Comparison of ENCODE assay signal across 9 cellular contexts in genomic region chr17:57107498-57108101, GRCh38. TPM values are rescaled to one million over a fixed set of nuclear protein-coding genes. Genes with fewer than 3 reads are reported as not detected.
DNase-seq lines count a peak whose midpoint lies in the region; ATAC-seq and TF ChIP-seq lines count a peak whose summit lies in the region.
"Had no signal": no experiment of that assay in that cellular context is flagged by ENCODE, and none has a peak within 500 bp of the region (broad histone marks: within the 10 kb centered on the region; RNA-seq: fewer than 3 reads in every experiment).

No MANE protein-coding gene starts in this region.

- no peak overlapping the region for H3K4me3 ChIP-seq in HEK293 (ENCODE audit: low read depth, low read length)
- H3K4me3 ChIP-seq in gastrocnemius medialis = no peak overlapping the region

- TF ChIP-seq CTCF in HEK293 (tag by site-specific recombination; IDR thresholded peaks at IDR 0.05) (no peak), gastrocnemius medialis (IDR thresholded peaks at IDR 0.05 in 4 of 5, conservative IDR thresholded peaks at IDR 0.05 in 1 of 5) (no peak)

- DNase-seq in NCI-H510A (lab: John Stamatoyannopoulos, UW) = peak; percentile 66
- no peak for DNase-seq in gastrocnemius medialis
- DNase-seq: erythroblast, natural killer cell had no signal

- H3K9me3 ChIP-seq in HEK293 (ENCODE audit: control insufficient read depth, insufficient read depth, low read depth, low read length) (no peaks in the 10 kb centered on the region), gastrocnemius medialis (no peaks in the 10 kb centered on the region)

- ATAC-seq in esophagus mucosa (peak; percentile 95), gastrocnemius medialis (no peak), HG03457 (IDR thresholded peaks at IDR 0.05; ENCODE audit: unreplicated experiment) (no peak), HG03442 (IDR thresholded peaks at IDR 0.05; ENCODE audit: unreplicated experiment) (no peak), HG02870 (IDR thresholded peaks at IDR 0.05; ENCODE audit: unreplicated experiment) (no peak)
- ATAC-seq: natural killer cell had no signal

- no peaks in the 10 kb centered on the region for H3K27me3 ChIP-seq in gastrocnemius medialis

- TF ChIP-seq POLR2A in gastrocnemius medialis (IDR thresholded peaks at IDR 0.05) = no peak

- CTCF ChIA-PET in HEK293 (lab: Yijun Ruan, JAX) = interaction anchor here (0.6 to 2.3 kb wide), 11 partner anchors 12 to 676 kb away, joined by 3 to 9 read pairs (median 3); partner anchors contain the start of gene AKAP1

- POLR2A ChIA-PET in HEK293 (lab: Yijun Ruan, JAX) = interaction anchor here (0.6 kb wide), 2 partner anchors 13 to 149 kb away, joined by 4 to 8 read pairs; partner anchors contain the start of gene MSI2

- in situ Hi-C loops in gastrocnemius medialis (cut with MboI; ENCODE audit: low sequenced_read_pairs in 4 of 4) = loop anchor here in 1 of 4 donors (25.0 kb wide), 1 partner anchor 1005 kb away; no protein-coding TSS in a partner anchor

- H3K27ac ChIP-seq in HEK293 (ENCODE audit: extremely low read depth, low read depth, low read length) (peak overlapping the region; percentile 28), gastrocnemius medialis (peak overlapping the region; percentile 93 to 99 (median 95))

- intact Hi-C loops in gastrocnemius medialis (cut with DNase I; ENCODE audit: low total_unique reads) = loop anchor here (2.0 to 10.0 kb wide), 6 partner anchors 23 to 975 kb away; partner anchors contain the start of genes AKAP1, C17orf67, DGKE and DYNLL2

- H3K36me3 ChIP-seq in HEK293 (ENCODE audit: control insufficient read depth in 2 of 2, insufficient read depth in 1 of 2, low read length in 2 of 2) = peaks cover 0 to 38% of the 10 kb centered on the region in 2 experiments; a peak in 2 of 3 replicates
- H3K36me3 ChIP-seq in gastrocnemius medialis = peaks cover 0 to 6% of the 10 kb centered on the region in 2 donors

- H3K4me1 ChIP-seq in HEK293 (ENCODE audit: control insufficient read depth, insufficient read depth, low read length) (peaks cover 24% of the 10 kb centered on the region), gastrocnemius medialis (peaks cover 59 to 73% of the 10 kb centered on the region in 2 donors)

TF ChIP-seq in HEK293, 187 proteins besides CTCF, POLR2A, EP300 and RAD21 (continues in another document):
- no peak for TF ChIP-seq ZNF585B (tag by site-specific recombination; IDR thresholded peaks at IDR 0.05)
- 0 out of 2 replicates have a peak, but pooled peaks have one; percentile 34 for TF ChIP-seq KLF10 (tag by site-specific recombination; IDR thresholded peaks at IDR 0.05)
- no peak for TF ChIP-seq ZNF169 (tag by site-specific recombination; IDR thresholded peaks at IDR 0.05)
- TF ChIP-seq ZNF629 (tag by site-specific recombination; IDR thresholded peaks at IDR 0.05) = peak; percentile 9; the same call in 1 of the 2 replicates
- TF ChIP-seq ZBTB8A (tag by site-specific recombination; IDR thresholded peaks at IDR 0.05) = 0 out of 2 replicates have a peak, but pooled peaks have one; percentile 37
- peak; percentile 74; the same call in 1 of the 2 replicates for TF ChIP-seq KLF17 (tag by site-specific recombination; IDR thresholded peaks at IDR 0.05)
- TF ChIP-seq ZNF223 (tag by site-specific recombination; IDR thresholded peaks at IDR 0.05) = no peak
- TF ChIP-seq GLIS2 (tag by site-specific recombination; IDR thresholded peaks at IDR 0.05) = peak; percentile 50; the same call in 1 of the 2 replicates
- TF ChIP-seq, protein P1, sequence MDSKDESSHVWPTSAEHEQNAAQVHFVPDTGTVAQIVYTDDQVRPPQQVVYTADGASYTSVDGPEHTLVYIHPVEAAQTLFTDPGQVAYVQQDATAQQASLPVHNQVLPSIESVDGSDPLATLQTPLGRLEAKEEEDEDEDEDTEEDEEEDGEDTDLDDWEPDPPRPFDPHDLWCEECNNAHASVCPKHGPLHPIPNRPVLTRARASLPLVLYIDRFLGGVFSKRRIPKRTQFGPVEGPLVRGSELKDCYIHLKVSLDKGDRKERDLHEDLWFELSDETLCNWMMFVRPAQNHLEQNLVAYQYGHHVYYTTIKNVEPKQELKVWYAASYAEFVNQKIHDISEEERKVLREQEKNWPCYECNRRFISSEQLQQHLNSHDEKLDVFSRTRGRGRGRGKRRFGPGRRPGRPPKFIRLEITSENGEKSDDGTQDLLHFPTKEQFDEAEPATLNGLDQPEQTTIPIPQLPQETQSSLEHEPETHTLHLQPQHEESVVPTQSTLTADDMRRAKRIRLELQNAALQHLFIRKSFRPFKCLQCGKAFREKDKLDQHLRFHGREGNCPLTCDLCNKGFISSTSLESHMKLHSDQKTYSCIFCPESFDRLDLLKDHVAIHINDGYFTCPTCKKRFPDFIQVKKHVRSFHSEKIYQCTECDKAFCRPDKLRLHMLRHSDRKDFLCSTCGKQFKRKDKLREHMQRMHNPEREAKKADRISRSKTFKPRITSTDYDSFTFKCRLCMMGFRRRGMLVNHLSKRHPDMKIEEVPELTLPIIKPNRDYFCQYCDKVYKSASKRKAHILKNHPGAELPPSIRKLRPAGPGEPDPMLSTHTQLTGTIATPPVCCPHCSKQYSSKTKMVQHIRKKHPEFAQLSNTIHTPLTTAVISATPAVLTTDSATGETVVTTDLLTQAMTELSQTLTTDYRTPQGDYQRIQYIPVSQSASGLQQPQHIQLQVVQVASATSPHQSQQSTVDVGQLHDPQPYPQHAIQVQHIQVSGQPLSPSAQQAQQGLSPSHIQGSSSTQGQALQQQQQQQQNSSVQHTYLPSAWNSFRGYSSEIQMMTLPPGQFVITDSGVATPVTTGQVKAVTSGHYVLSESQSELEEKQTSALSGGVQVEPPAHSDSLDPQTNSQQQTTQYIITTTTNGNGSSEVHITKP (tag by site-specific recombination; IDR thresholded peaks at IDR 0.05) = 0 out of 2 replicates have a peak, but pooled peaks have one; percentile 53
- TF ChIP-seq ZSCAN4 (tag by site-specific recombination; IDR thresholded peaks at IDR 0.05) = 0 out of 2 replicates have a peak, but pooled peaks have one; percentile 11
- TF ChIP-seq ZFP37 (tag by site-specific recombination; IDR thresholded peaks at IDR 0.05) = no peak
- peak; percentile 68 for TF ChIP-seq ZFHX2 (tag by site-specific recombination; conservative IDR thresholded peaks at IDR 0.05)
- TF ChIP-seq ZNF341 (tag by site-specific recombination; IDR thresholded peaks at IDR 0.05; ENCODE audit: low read depth) = 0 out of 2 replicates have a peak, but pooled peaks have one; percentile 12
- TF ChIP-seq, protein P2, sequence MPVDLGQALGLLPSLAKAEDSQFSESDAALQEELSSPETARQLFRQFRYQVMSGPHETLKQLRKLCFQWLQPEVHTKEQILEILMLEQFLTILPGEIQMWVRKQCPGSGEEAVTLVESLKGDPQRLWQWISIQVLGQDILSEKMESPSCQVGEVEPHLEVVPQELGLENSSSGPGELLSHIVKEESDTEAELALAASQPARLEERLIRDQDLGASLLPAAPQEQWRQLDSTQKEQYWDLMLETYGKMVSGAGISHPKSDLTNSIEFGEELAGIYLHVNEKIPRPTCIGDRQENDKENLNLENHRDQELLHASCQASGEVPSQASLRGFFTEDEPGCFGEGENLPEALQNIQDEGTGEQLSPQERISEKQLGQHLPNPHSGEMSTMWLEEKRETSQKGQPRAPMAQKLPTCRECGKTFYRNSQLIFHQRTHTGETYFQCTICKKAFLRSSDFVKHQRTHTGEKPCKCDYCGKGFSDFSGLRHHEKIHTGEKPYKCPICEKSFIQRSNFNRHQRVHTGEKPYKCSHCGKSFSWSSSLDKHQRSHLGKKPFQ (tag by site-specific recombination; IDR thresholded peaks at IDR 0.05) = 0 out of 2 replicates have a peak, but pooled peaks have one; percentile 72
- peak; percentile 55; the same call in 1 of the 2 replicates for TF ChIP-seq ZNF10 (tag by site-specific recombination; IDR thresholded peaks at IDR 0.05)
- TF ChIP-seq HOXD13 (CRISPR knock-in tag; IDR thresholded peaks at IDR 0.05; ENCODE audit: borderline replicate concordance) = peak; percentile 63
- 0 out of 2 replicates have a peak, but pooled peaks have one; percentile 27 for TF ChIP-seq ZNF394 (tag by site-specific recombination; IDR thresholded peaks at IDR 0.05; ENCODE audit: borderline replicate concordance)
- TF ChIP-seq, protein P3, sequence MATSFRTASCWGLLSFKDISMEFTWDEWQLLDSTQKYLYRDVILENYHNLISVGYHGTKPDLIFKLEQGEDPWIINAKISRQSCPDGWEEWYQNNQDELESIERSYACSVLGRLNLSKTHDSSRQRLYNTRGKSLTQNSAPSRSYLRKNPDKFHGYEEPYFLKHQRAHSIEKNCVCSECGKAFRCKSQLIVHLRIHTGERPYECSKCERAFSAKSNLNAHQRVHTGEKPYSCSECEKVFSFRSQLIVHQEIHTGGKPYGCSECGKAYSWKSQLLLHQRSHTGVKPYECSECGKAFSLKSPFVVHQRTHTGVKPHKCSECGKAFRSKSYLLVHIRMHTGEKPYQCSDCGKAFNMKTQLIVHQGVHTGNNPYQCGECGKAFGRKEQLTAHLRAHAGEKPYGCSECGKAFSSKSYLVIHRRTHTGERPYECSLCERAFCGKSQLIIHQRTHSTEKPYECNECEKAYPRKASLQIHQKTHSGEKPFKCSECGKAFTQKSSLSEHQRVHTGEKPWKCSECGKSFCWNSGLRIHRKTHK (tag by site-specific recombination; IDR thresholded peaks at IDR 0.05) = no peak
- 0 out of 2 replicates have a peak, but pooled peaks have one; percentile 6 for TF ChIP-seq OSR2 (tag by site-specific recombination; IDR thresholded peaks at IDR 0.05)
- TF ChIP-seq SP3 (tag by site-specific recombination; IDR thresholded peaks at IDR 0.05) = no peak

RNA-seq across cellular contexts. Expression of gene AKAP1, which starts 22.6 kb away (rescaled TPM):
- total RNA-seq in esophagus mucosa = 29.9 TPM
- 100 to 1,000 TPM in 2 of 4 donors, 10 to 100 TPM in 2; 57.5 to 174 (median 117) TPM for total RNA-seq in gastrocnemius medialis
